In genomic region chr2:25314514-25315315, GRCh38 we compare ENCODE assay signal across 8 cellular contexts. TPM values are rescaled to one million over a fixed set of nuclear protein-coding genes. Genes with fewer than 3 reads are reported as not detected.
DNase-seq lines count a peak whose midpoint lies in the region; ATAC-seq and TF ChIP-seq lines count a peak whose summit lies in the region.

No MANE protein-coding gene starts in this region.

- no peak overlapping the region for H2BK120ac ChIP-seq in IMR-90 (ENCODE audit: low read depth, low read length)

- no peak overlapping the region for H3K18ac ChIP-seq in IMR-90 (ENCODE audit: low read depth, low read length)

- H2AFZ ChIP-seq in IMR-90 (replicated peaks; ENCODE audit: low read length, poor library complexity), result peak overlapping the region; percentile 67

- ATAC-seq in GM19372 (IDR thresholded peaks at IDR 0.05; ENCODE audit: low read depth, unreplicated experiment), result peak; percentile 68
- ATAC-seq in IMR-90 (ENCODE audit: low read depth), result peak; percentile 74
- ATAC-seq in WTC11, result peak; percentile 79
- ATAC-seq in mucosa of descending colon, result peak; percentile 32

- no peaks in the 10 kb centered on the region for H3K36me3 Mint-ChIP-seq in WTC11

- POLR2A ChIA-PET in IMR-90 (lab: Charles Lee; ENCODE audit: unreplicated experiment), result no interaction called here
- POLR2A ChIA-PET in WTC11 (lab: Charles Lee), result interaction anchor here (0.6 to 1.9 kb wide), 6 partner anchors 10 to 350 kb away, joined by 3 to 7 read pairs (median 3); no protein-coding TSS in a partner anchor

- H3K14ac ChIP-seq in IMR-90 (replicated peaks; ENCODE audit: low read depth, low read length), result no peak overlapping the region

- no peak overlapping the region for H3K4me2 ChIP-seq in IMR-90 (ENCODE audit: low read depth, low read length)

- H3K4me1 Mint-ChIP-seq in WTC11, result peaks cover 54% of the 10 kb centered on the region

- H3K23ac ChIP-seq in IMR-90 (ENCODE audit: low read depth, low read length), result no peak overlapping the region

- H3K9me3 ChIP-seq in BE2C (no peaks in the 10 kb centered on the region), IMR-90 (ENCODE audit: control insufficient read depth, insufficient read depth, low read length) (no peaks in the 10 kb centered on the region), mucosa of descending colon (no peaks in the 10 kb centered on the region)

- H4K20me1 ChIP-seq in IMR-90 (ENCODE audit: insufficient read depth, low read length), result peaks cover 6% of the 10 kb centered on the region; the same call in 1 of the 2 replicates

- peaks cover 0 to 11% of the 10 kb centered on the region in 2 experiments; a peak in 1 of 4 replicates for H3K79me1 ChIP-seq in IMR-90 (ENCODE audit: low read depth in 1 of 2, low read length in 2 of 2)

- H3K27ac ChIP-seq in IMR-90 (ENCODE audit: insufficient read depth, low read length), result no peak overlapping the region

- H3K27me3 ChIP-seq in BE2C, result no peaks in the 10 kb centered on the region
- no peaks in the 10 kb centered on the region for H3K27me3 ChIP-seq in IMR-90 (ENCODE audit: control insufficient read depth, insufficient read depth, low read length)

- no peak overlapping the region for H3K56ac ChIP-seq in IMR-90 (ENCODE audit: extremely low read depth, insufficient read depth, low read length)

- peak overlapping the region; percentile 15 to 41; a peak in 2 of 4 replicates for H4K8ac ChIP-seq in IMR-90 (ENCODE audit: low read depth in 2 of 2, low read length in 2 of 2)

- 0 out of 2 replicates have a peak, but pooled peaks cover 3% of the 10 kb centered on the region for H3K9me1 ChIP-seq in IMR-90 (ENCODE audit: insufficient read depth, low read length)

- H3K4me1 ChIP-seq in BE2C, result peaks cover 20% of the 10 kb centered on the region
- H3K4me1 ChIP-seq in IMR-90 (ENCODE audit: control insufficient read depth, insufficient read depth, low read length), result peaks cover 7% of the 10 kb centered on the region; the same call in 1 of the 2 replicates
- peaks cover 16% of the 10 kb centered on the region for H3K4me1 ChIP-seq in mucosa of descending colon (ENCODE audit: low read depth)

- no peak overlapping the region for H4K91ac ChIP-seq in IMR-90 (ENCODE audit: insufficient read depth, low read depth, low read length)

- H3K4ac ChIP-seq in IMR-90 (ENCODE audit: low read depth, low read length), result no peak overlapping the region

- H2AK5ac ChIP-seq in IMR-90 (ENCODE audit: low read depth, low read length), result 0 out of 2 replicates have a peak overlapping the region, but pooled peaks have one; percentile 3

- WGBS in IMR-90 (ENCODE audit: extremely low coverage in 2 of 2, insufficient read length in 1 of 2), 2 experiments, result no CpG with 5 or more reads among the region's 13 CpGs

- dilution Hi-C loops in IMR-90 (cut with HindIII; ENCODE audit: low sequenced_read_pairs, unreplicated experiment), result no loop called here

- no peak for TF ChIP-seq RAD21 in IMR-90 (IDR thresholded peaks at IDR 0.05; ENCODE audit: low read length)

- H3K9me3 Mint-ChIP-seq in WTC11, result no peaks in the 10 kb centered on the region

- intact Hi-C loops in IMR-90 (cut with micrococcal nuclease), result no loop called here
- intact Hi-C loops in mucosa of descending colon (cut with DNase I, micrococcal nuclease), result no loop called here

- H3K4me3 Mint-ChIP-seq in WTC11, result no peak overlapping the region

- no peak overlapping the region for H4K5ac ChIP-seq in IMR-90 (ENCODE audit: low read depth, low read length)

- H3K27ac Mint-ChIP-seq in WTC11, result peak overlapping the region; percentile 83; the same call in 1 of the 2 replicates

- H3K4me3 ChIP-seq in BE2C (ENCODE audit: low read depth, low read length) (no peak overlapping the region), IMR-90 (ENCODE audit: insufficient read depth, low read depth, low read length) (no peak overlapping the region), mucosa of descending colon (no peak overlapping the region)

- DNase-seq in BE2C (peak; percentile 81), IMR-90 (peak; percentile 29), WTC11 (ENCODE audit: low spot score) (peak; percentile 80), cerebellar cortex (ENCODE audit: low spot score) (peak; percentile 60), mucosa of descending colon (peak; percentile 64 to 74 (median 66)), AG08396 (ENCODE audit: low spot score) (no peak)
- DNase-seq in stimulated activated CD8-positive, alpha-beta memory T cell treated with anti-CD3 and anti-CD28 coated beads, Interleukin-7, amount 100 ng/mL, for 24 hours (ENCODE audit: low read depth), result peak; percentile 80

- no peak for TF ChIP-seq CTCF in BE2C (IDR thresholded peaks at IDR 0.05; ENCODE audit: low read depth, low read length)
- no peak for TF ChIP-seq CTCF in IMR-90 (conservative IDR thresholded peaks at IDR 0.05; ENCODE audit: low read depth, low read length)
- TF ChIP-seq CTCF in WTC11 (IDR thresholded peaks at IDR 0.05), result no peak
- TF ChIP-seq CTCF in mucosa of descending colon (IDR thresholded peaks at IDR 0.05), result no peak

- H2BK5ac ChIP-seq in IMR-90 (ENCODE audit: low read depth, low read length, poor library complexity, severe bottlenecking), result no peak overlapping the region

- no peak for TF ChIP-seq POLR2A in IMR-90 (IDR thresholded peaks at IDR 0.05; ENCODE audit: low read depth, low read length)

- H2BK15ac ChIP-seq in IMR-90 (ENCODE audit: low read depth, low read length), result no peak overlapping the region; the same call in 2 of the 3 replicates

- H2BK20ac ChIP-seq in IMR-90 (ENCODE audit: low read depth, low read length), result no peak overlapping the region

- no peaks in the 10 kb centered on the region for H3K27me3 Mint-ChIP-seq in WTC11 (ENCODE audit: low read depth)

- in situ Hi-C loops in IMR-90 (cut with MboI; ENCODE audit: low sequenced_read_pairs), result no loop called here

- CTCF ChIA-PET in IMR-90 (lab: Yijun Ruan, JAX), result interaction anchor here (0.5 kb wide), 1 partner anchor 206 kb away, joined by 5 read pairs; no protein-coding TSS in a partner anchor
- CTCF ChIA-PET in WTC11 (lab: Charles Lee), result interaction anchor here (0.5 to 6.6 kb wide), 21 partner anchors 9 to 1224 kb away, joined by 3 to 53 read pairs (median 4); partner anchors contain the start of gene DNMT3A

- H3K36me3 ChIP-seq in BE2C, result peaks cover 3% of the 10 kb centered on the region; the same call in 1 of the 2 replicates
- H3K36me3 ChIP-seq in IMR-90 (ENCODE audit: control insufficient read depth, insufficient read depth, low read length), result peaks cover 22% of the 10 kb centered on the region; the same call in 1 of the 2 replicates
- no peaks in the 10 kb centered on the region for H3K36me3 ChIP-seq in mucosa of descending colon (ENCODE audit: low read depth)

- H3K9ac ChIP-seq in IMR-90 (ENCODE audit: low read depth, low read length), result no peak overlapping the region

- peak overlapping the region; percentile 72 for H2AK9ac ChIP-seq in IMR-90 (replicated peaks; ENCODE audit: low read depth, low read length, poor library complexity)

- no TSS peak for BruUV-seq in IMR-90 (replicated peaks; lab: Mats Ljungman, UMichigan)

TF ChIP-seq in IMR-90, 13 proteins besides CTCF, POLR2A, EP300 and RAD21:
- peak; percentile 67; the same call in 1 of the 2 replicates for TF ChIP-seq MAZ (IDR thresholded peaks at IDR 0.05; ENCODE audit: borderline replicate concordance, low read depth, low read length)
- no peak for TF ChIP-seq MXI1 (IDR thresholded peaks at IDR 0.05; ENCODE audit: borderline replicate concordance, low read depth, low read length)
- TF ChIP-seq RCOR1 (IDR thresholded peaks at IDR 0.05; ENCODE audit: insufficient replicate concordance, low read length), result no peak
- no peak for TF ChIP-seq USF2 (IDR thresholded peaks at IDR 0.05; ENCODE audit: low read depth, low read length)

TF ChIP-seq in WTC11, 78 proteins besides CTCF, POLR2A, EP300 and RAD21 (continues in another document):
- TF ChIP-seq TEAD1 (CRISPR knock-in tag; IDR thresholded peaks at IDR 0.05) (no peak), GRHL2 (CRISPR knock-in tag; IDR thresholded peaks at IDR 0.05; ENCODE audit: insufficient replicate concordance, severe bottlenecking) (no peak), GTF2I (CRISPR knock-in tag; conservative IDR thresholded peaks at IDR 0.05) (no peak), PREB (CRISPR knock-in tag; IDR thresholded peaks at IDR 0.05; ENCODE audit: borderline replicate concordance) (no peak), USF1 (CRISPR knock-in tag; IDR thresholded peaks at IDR 0.05) (no peak)

RNA-seq across cellular contexts. Expression of gene DNMT3A, which starts 27.0 kb away (rescaled TPM):
- polyA plus RNA-seq in BE2C (2012; ENCODE audit: insufficient read depth, insufficient read length, low read depth), result 107 TPM
- total RNA-seq in IMR-90 (2012; rRNA removed) (6.1 and 9.7 TPM in 2 replicates), WTC11 (2021) (154 to 162 TPM (median 154 TPM) in 3 replicates), mucosa of descending colon (10 to 100 TPM; 31.2 to 50.8 (median 33.0) TPM)
- 4.4 and 4.5 TPM in 2 replicates for polyA plus RNA-seq in IMR-90 (2012; rRNA removed)
- 1.4 and 3.9 TPM in 2 replicates for polyA plus RNA-seq in IMR-90 (2012; cell fraction: cytosol; rRNA removed)
- 15.3 and 15.8 TPM in 2 replicates for polyA plus RNA-seq in IMR-90 (2012; cell fraction: nucleus; rRNA removed; ENCODE audit: low replicate concordance)
